1 cellular context compared by ENCODE assay signal in genomic region chrX:15674899-15675489, GRCh38.
TF ChIP-seq lines count a peak whose summit lies in the region.

No MANE protein-coding gene starts in this region.

TF ChIP-seq in HEK293, 187 proteins besides CTCF, POLR2A, EP300 and RAD21 (continued from another document and continues in another):
- TF ChIP-seq ZBTB10 (tag by site-specific recombination; IDR thresholded peaks at IDR 0.05) (no peak), ZBTB49 (tag by site-specific recombination; IDR thresholded peaks at IDR 0.05; ENCODE audit: low read depth) (no peak), ZNF324 (tag by site-specific recombination; IDR thresholded peaks at IDR 0.05) (peak; percentile 60; the same call in 1 of the 2 replicates), ZNF610 (tag by site-specific recombination; IDR thresholded peaks at IDR 0.05; ENCODE audit: borderline replicate concordance) (0 out of 2 replicates have a peak, but pooled peaks have one; percentile 61), ZNF777 (tag by site-specific recombination; IDR thresholded peaks at IDR 0.05; ENCODE audit: borderline replicate concordance) (no peak), ZNF571 (tag by site-specific recombination; IDR thresholded peaks at IDR 0.05) (no peak), ZNF280D (tag by site-specific recombination; IDR thresholded peaks at IDR 0.05) (no peak), ZNF768 (tag by site-specific recombination; IDR thresholded peaks at IDR 0.05) (no peak), SP7 (tag by site-specific recombination; IDR thresholded peaks at IDR 0.05) (peak; percentile 65; the same call in 1 of the 2 replicates), ZNF239 (tag by site-specific recombination; IDR thresholded peaks at IDR 0.05) (0 out of 2 replicates have a peak, but pooled peaks have one; percentile 52), ZNF596 (tag by site-specific recombination; IDR thresholded peaks at IDR 0.05) (no peak), ZFP69B (tag by site-specific recombination; IDR thresholded peaks at IDR 0.05) (peak; percentile 10; the same call in 1 of the 2 replicates), ZNF701 (tag by site-specific recombination; IDR thresholded peaks at IDR 0.05) (no peak), ZBTB7A (tag by site-specific recombination; IDR thresholded peaks at IDR 0.05; ENCODE audit: low read depth) (no peak), ZNF157 (tag by site-specific recombination; IDR thresholded peaks at IDR 0.05) (no peak), ZNF133 (tag by site-specific recombination; IDR thresholded peaks at IDR 0.05) (no peak), ZNF670 (tag by site-specific recombination; IDR thresholded peaks at IDR 0.05; ENCODE audit: low read depth) (no peak), ZNF274 (IDR thresholded peaks at IDR 0.05; ENCODE audit: low read length) (no peak), ZNF274 (tag by site-specific recombination; IDR thresholded peaks at IDR 0.05; ENCODE audit: borderline replicate concordance) (no peak), ZNF2 (tag by site-specific recombination; IDR thresholded peaks at IDR 0.05) (peak; percentile 87), ZNF335 (tag by site-specific recombination; conservative IDR thresholded peaks at IDR 0.05) (peak; percentile 99), BCL11B (tag by site-specific recombination; IDR thresholded peaks at IDR 0.05; ENCODE audit: low read depth) (peak; percentile 67; the same call in 1 of the 2 replicates), ZNF37A (tag by site-specific recombination; IDR thresholded peaks at IDR 0.05) (no peak), SCRT2 (tag by site-specific recombination; IDR thresholded peaks at IDR 0.05) (peak; percentile 59), ZNF626 (tag by site-specific recombination; IDR thresholded peaks at IDR 0.05) (no peak), ZNF654 (tag by site-specific recombination; IDR thresholded peaks at IDR 0.05; ENCODE audit: low read depth) (no peak), ZNF645 (tag by site-specific recombination; IDR thresholded peaks at IDR 0.05) (no peak), ZSCAN18 (tag by site-specific recombination; IDR thresholded peaks at IDR 0.05) (no peak), MYNN (tag by site-specific recombination; IDR thresholded peaks at IDR 0.05; ENCODE audit: borderline replicate concordance) (peak; percentile 39; the same call in 1 of the 2 replicates), ZSCAN5A (tag by site-specific recombination; IDR thresholded peaks at IDR 0.05) (peak; percentile 51; the same call in 1 of the 2 replicates), ZNF138 (tag by site-specific recombination; IDR thresholded peaks at IDR 0.05; ENCODE audit: borderline replicate concordance) (no peak), OVOL3 (tag by site-specific recombination; IDR thresholded peaks at IDR 0.05) (0 out of 2 replicates have a peak, but pooled peaks have one; percentile 47), ZNF146 (tag by site-specific recombination; IDR thresholded peaks at IDR 0.05) (no peak), ZNF518A (tag by site-specific recombination; conservative IDR thresholded peaks at IDR 0.05; ENCODE audit: low read depth) (0 out of 2 replicates have a peak, but pooled peaks have one; percentile 12), ZNF837 (tag by site-specific recombination; IDR thresholded peaks at IDR 0.05) (no peak), ZNF221 (tag by site-specific recombination; IDR thresholded peaks at IDR 0.05; ENCODE audit: borderline replicate concordance) (no peak), SP2 (tag by site-specific recombination; IDR thresholded peaks at IDR 0.05) (peak; percentile 82), ZNF473 (tag by site-specific recombination; IDR thresholded peaks at IDR 0.05) (no peak), GLIS1 (tag by site-specific recombination; IDR thresholded peaks at IDR 0.05) (no peak; the same call in 1 of the 2 replicates), ZIC2 (tag by site-specific recombination; IDR thresholded peaks at IDR 0.05) (no peak), ZBTB21 (tag by site-specific recombination; IDR thresholded peaks at IDR 0.05) (peak; percentile 99), PRDM6 (tag by site-specific recombination; IDR thresholded peaks at IDR 0.05) (no peak), ZNF501 (tag by site-specific recombination; IDR thresholded peaks at IDR 0.05) (peak; percentile 86), YY1 (tag by site-specific recombination; IDR thresholded peaks at IDR 0.05) (no peak), ZXDB (tag by site-specific recombination; IDR thresholded peaks at IDR 0.05) (peak; percentile 93), ZNF785 (tag by site-specific recombination; IDR thresholded peaks at IDR 0.05) (no peak), ZNF112 (tag by site-specific recombination; IDR thresholded peaks at IDR 0.05) (no peak), ZNF24 (tag by site-specific recombination; IDR thresholded peaks at IDR 0.05) (no peak)
